In the genomic region with DNA sequence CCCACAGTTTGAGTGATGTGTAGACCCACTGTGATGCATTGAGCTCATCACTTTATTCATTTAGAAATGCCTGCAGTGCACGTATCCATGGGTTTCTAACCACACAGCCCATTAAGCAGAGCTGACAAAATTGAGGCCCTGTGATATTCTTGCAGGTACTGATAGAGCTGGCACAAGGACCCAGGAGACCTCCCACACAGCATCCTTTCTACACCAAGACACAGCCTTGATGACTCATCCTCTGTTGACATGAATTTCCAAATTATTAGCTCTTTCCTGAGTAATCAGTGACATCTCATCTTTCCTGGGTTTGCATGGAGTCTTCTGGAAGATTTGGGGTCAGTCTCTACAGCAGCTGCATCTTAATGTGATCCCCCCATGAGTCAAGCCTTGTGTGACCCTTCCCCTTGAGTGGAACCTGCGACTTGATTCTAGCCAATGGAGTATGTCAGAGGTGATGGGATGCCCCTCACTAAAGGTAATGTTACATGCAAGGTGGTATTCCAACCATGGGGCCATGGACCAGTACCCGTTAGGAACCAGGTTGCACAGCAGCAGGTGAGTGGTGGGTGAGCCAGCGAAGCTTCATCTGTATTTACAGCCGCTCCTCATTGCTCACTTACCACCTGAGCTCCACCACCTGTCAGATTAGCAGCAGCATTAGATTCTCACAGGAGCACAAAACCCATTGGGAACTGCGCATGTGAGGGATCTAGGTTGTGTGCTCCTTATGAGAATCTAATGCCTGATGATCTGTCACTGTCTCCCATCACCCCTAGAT, we compare ENCODE assay signal across 2 cellular contexts.
TF ChIP-seq lines count a peak whose summit lies in the region.

No MANE protein-coding gene starts in this region.

TF ChIP-seq in IMR-90, 13 proteins besides CTCF, POLR2A, EP300 and RAD21:
- no peak for TF ChIP-seq RFX5 (IDR thresholded peaks at IDR 0.05; ENCODE audit: low read depth, low read length)
- TF ChIP-seq FOS (IDR thresholded peaks at IDR 0.05; ENCODE audit: low read depth, low read length) = peak; percentile 97
- no peak for TF ChIP-seq MAZ (IDR thresholded peaks at IDR 0.05; ENCODE audit: borderline replicate concordance, low read depth, low read length)
- peak; percentile 26; the same call in 1 of the 2 replicates for TF ChIP-seq CEBPB (IDR thresholded peaks at IDR 0.05; ENCODE audit: low read depth, low read length)
- TF ChIP-seq BHLHE40 (IDR thresholded peaks at IDR 0.05; ENCODE audit: low read depth, low read length) = peak; percentile 54; the same call in 1 of the 2 replicates
- TF ChIP-seq SMC3 (IDR thresholded peaks at IDR 0.05; ENCODE audit: low read depth, low read length) = no peak
- no peak for TF ChIP-seq RCOR1 (IDR thresholded peaks at IDR 0.05; ENCODE audit: insufficient replicate concordance, low read length)

TF ChIP-seq in HepG2, 621 proteins besides CTCF, POLR2A, EP300 and RAD21 (continues in another document):
- TF ChIP-seq CCAR2 (optimal IDR thresholded peaks at IDR 0.05; ENCODE audit: low read depth, low read length) (no peak), RFX5 (IDR thresholded peaks at IDR 0.05; ENCODE audit: low read depth, low read length) (no peak), CEBPG (CRISPR knock-in tag; IDR thresholded peaks at IDR 0.05) (peak; percentile 49; the same call in 1 of the 2 replicates), HMG20A (CRISPR knock-in tag; IDR thresholded peaks at IDR 0.05; ENCODE audit: borderline replicate concordance) (peak; percentile 37; the same call in 1 of the 2 replicates), MTA1 (CRISPR knock-in tag; IDR thresholded peaks at IDR 0.05; ENCODE audit: borderline replicate concordance) (no peak), NR2F1 (CRISPR knock-in tag; IDR thresholded peaks at IDR 0.05) (0 out of 4 replicates have a peak, but pooled peaks of 1 of the 2 experiments have one; percentile 19), FOXO1 (CRISPR knock-in tag; IDR thresholded peaks at IDR 0.05) (0 out of 2 replicates have a peak, but pooled peaks have one; percentile 31), PPARG (CRISPR knock-in tag; conservative IDR thresholded peaks at IDR 0.05) (0 out of 2 replicates have a peak, but pooled peaks have one; percentile 31), ZNF274 (CRISPR knock-in tag; IDR thresholded peaks at IDR 0.05) (0 out of 2 replicates have a peak, but pooled peaks have one; percentile 22), FOXA3 (CRISPR knock-in tag; IDR thresholded peaks at IDR 0.05) (peak; percentile 83), FOSL1 (CRISPR knock-in tag; IDR thresholded peaks at IDR 0.05; ENCODE audit: borderline replicate concordance) (peak; percentile 77; the same call in 1 of the 2 replicates), ZBTB38 (CRISPR knock-in tag; IDR thresholded peaks at IDR 0.05) (no peak), SAP130 (CRISPR knock-in tag; IDR thresholded peaks at IDR 0.05; ENCODE audit: low read depth) (peak; percentile 37; the same call in 1 of the 2 replicates), DNMT3B (CRISPR knock-in tag; conservative IDR thresholded peaks at IDR 0.05) (peak; percentile 65; the same call in 1 of the 2 replicates), MBD4 (IDR thresholded peaks at IDR 0.05; ENCODE audit: borderline replicate concordance, low read length) (no peak), GATAD2A (CRISPR knock-in tag; IDR thresholded peaks at IDR 0.05) (peak; percentile 82), FOXP1 (IDR thresholded peaks at IDR 0.05) (no peak), FOXP1 (CRISPR knock-in tag; IDR thresholded peaks at IDR 0.05) (0 out of 2 replicates have a peak, but pooled peaks have one; percentile 44), TEAD3 (CRISPR knock-in tag; optimal IDR thresholded peaks at IDR 0.05; ENCODE audit: borderline replicate concordance) (peak; percentile 26), ETV5 (CRISPR knock-in tag; IDR thresholded peaks at IDR 0.05; ENCODE audit: borderline replicate concordance) (peak; percentile 58; the same call in 1 of the 2 replicates), ZNF644 (CRISPR knock-in tag; IDR thresholded peaks at IDR 0.05; ENCODE audit: low read depth) (peak; percentile 56; the same call in 1 of the 2 replicates), KLF16 (CRISPR knock-in tag; IDR thresholded peaks at IDR 0.05) (no peak), JUNB (CRISPR knock-in tag; IDR thresholded peaks at IDR 0.05; ENCODE audit: borderline replicate concordance) (peak; percentile 67; the same call in 1 of the 2 replicates), SNAI1 (CRISPR knock-in tag; IDR thresholded peaks at IDR 0.05; ENCODE audit: borderline replicate concordance) (no peak), ZNF451 (CRISPR knock-in tag; IDR thresholded peaks at IDR 0.05) (no peak), YEATS2 (CRISPR knock-in tag; IDR thresholded peaks at IDR 0.05; ENCODE audit: borderline replicate concordance) (peak; percentile 31; the same call in 1 of the 2 replicates), SOX6 (IDR thresholded peaks at IDR 0.05) (no peak), SOX6 (CRISPR knock-in tag; IDR thresholded peaks at IDR 0.05) (no peak), TCF7 (IDR thresholded peaks at IDR 0.05; ENCODE audit: low read depth) (peak; percentile 26; the same call in 1 of the 2 replicates), JUN (CRISPR knock-in tag; IDR thresholded peaks at IDR 0.05) (0 out of 2 replicates have a peak, but pooled peaks have one; percentile 16), RARA (CRISPR knock-in tag; IDR thresholded peaks at IDR 0.05) (peak; percentile 50), RCOR2 (CRISPR knock-in tag; IDR thresholded peaks at IDR 0.05) (0 out of 2 replicates have a peak, but pooled peaks have one; percentile 19), SALL1 (CRISPR knock-in tag; IDR thresholded peaks at IDR 0.05) (0 out of 2 replicates have a peak, but pooled peaks have one; percentile 30)
- TF ChIP-seq, protein P1, sequence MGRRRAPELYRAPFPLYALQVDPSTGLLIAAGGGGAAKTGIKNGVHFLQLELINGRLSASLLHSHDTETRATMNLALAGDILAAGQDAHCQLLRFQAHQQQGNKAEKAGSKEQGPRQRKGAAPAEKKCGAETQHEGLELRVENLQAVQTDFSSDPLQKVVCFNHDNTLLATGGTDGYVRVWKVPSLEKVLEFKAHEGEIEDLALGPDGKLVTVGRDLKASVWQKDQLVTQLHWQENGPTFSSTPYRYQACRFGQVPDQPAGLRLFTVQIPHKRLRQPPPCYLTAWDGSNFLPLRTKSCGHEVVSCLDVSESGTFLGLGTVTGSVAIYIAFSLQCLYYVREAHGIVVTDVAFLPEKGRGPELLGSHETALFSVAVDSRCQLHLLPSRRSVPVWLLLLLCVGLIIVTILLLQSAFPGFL (CRISPR knock-in tag; IDR thresholded peaks at IDR 0.05) = no peak
- TF ChIP-seq, protein P2, sequence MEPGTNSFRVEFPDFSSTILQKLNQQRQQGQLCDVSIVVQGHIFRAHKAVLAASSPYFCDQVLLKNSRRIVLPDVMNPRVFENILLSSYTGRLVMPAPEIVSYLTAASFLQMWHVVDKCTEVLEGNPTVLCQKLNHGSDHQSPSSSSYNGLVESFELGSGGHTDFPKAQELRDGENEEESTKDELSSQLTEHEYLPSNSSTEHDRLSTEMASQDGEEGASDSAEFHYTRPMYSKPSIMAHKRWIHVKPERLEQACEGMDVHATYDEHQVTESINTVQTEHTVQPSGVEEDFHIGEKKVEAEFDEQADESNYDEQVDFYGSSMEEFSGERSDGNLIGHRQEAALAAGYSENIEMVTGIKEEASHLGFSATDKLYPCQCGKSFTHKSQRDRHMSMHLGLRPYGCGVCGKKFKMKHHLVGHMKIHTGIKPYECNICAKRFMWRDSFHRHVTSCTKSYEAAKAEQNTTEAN (CRISPR knock-in tag; conservative IDR thresholded peaks at IDR 0.05) = no peak
- TF ChIP-seq, protein P3, sequence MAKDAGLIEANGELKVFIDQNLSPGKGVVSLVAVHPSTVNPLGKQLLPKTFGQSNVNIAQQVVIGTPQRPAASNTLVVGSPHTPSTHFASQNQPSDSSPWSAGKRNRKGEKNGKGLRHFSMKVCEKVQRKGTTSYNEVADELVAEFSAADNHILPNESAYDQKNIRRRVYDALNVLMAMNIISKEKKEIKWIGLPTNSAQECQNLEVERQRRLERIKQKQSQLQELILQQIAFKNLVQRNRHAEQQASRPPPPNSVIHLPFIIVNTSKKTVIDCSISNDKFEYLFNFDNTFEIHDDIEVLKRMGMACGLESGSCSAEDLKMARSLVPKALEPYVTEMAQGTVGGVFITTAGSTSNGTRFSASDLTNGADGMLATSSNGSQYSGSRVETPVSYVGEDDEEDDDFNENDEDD (CRISPR knock-in tag; IDR thresholded peaks at IDR 0.05; ENCODE audit: borderline replicate concordance) = no peak
- TF ChIP-seq, protein P4, sequence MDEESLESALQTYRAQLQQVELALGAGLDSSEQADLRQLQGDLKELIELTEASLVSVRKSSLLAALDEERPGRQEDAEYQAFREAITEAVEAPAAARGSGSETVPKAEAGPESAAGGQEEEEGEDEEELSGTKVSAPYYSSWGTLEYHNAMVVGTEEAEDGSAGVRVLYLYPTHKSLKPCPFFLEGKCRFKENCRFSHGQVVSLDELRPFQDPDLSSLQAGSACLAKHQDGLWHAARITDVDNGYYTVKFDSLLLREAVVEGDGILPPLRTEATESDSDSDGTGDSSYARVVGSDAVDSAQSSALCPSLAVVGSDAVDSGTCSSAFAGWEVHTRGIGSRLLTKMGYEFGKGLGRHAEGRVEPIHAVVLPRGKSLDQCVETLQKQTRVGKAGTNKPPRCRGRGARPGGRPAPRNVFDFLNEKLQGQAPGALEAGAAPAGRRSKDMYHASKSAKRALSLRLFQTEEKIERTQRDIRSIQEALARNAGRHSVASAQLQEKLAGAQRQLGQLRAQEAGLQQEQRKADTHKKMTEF (CRISPR knock-in tag; IDR thresholded peaks at IDR 0.05) = peak; percentile 21; the same call in 1 of the 2 replicates
- TF ChIP-seq, protein P5, sequence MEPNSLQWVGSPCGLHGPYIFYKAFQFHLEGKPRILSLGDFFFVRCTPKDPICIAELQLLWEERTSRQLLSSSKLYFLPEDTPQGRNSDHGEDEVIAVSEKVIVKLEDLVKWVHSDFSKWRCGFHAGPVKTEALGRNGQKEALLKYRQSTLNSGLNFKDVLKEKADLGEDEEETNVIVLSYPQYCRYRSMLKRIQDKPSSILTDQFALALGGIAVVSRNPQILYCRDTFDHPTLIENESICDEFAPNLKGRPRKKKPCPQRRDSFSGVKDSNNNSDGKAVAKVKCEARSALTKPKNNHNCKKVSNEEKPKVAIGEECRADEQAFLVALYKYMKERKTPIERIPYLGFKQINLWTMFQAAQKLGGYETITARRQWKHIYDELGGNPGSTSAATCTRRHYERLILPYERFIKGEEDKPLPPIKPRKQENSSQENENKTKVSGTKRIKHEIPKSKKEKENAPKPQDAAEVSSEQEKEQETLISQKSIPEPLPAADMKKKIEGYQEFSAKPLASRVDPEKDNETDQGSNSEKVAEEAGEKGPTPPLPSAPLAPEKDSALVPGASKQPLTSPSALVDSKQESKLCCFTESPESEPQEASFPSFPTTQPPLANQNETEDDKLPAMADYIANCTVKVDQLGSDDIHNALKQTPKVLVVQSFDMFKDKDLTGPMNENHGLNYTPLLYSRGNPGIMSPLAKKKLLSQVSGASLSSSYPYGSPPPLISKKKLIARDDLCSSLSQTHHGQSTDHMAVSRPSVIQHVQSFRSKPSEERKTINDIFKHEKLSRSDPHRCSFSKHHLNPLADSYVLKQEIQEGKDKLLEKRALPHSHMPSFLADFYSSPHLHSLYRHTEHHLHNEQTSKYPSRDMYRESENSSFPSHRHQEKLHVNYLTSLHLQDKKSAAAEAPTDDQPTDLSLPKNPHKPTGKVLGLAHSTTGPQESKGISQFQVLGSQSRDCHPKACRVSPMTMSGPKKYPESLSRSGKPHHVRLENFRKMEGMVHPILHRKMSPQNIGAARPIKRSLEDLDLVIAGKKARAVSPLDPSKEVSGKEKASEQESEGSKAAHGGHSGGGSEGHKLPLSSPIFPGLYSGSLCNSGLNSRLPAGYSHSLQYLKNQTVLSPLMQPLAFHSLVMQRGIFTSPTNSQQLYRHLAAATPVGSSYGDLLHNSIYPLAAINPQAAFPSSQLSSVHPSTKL (CRISPR knock-in tag; IDR thresholded peaks at IDR 0.05) = peak; percentile 74
- TF ChIP-seq, protein P6, sequence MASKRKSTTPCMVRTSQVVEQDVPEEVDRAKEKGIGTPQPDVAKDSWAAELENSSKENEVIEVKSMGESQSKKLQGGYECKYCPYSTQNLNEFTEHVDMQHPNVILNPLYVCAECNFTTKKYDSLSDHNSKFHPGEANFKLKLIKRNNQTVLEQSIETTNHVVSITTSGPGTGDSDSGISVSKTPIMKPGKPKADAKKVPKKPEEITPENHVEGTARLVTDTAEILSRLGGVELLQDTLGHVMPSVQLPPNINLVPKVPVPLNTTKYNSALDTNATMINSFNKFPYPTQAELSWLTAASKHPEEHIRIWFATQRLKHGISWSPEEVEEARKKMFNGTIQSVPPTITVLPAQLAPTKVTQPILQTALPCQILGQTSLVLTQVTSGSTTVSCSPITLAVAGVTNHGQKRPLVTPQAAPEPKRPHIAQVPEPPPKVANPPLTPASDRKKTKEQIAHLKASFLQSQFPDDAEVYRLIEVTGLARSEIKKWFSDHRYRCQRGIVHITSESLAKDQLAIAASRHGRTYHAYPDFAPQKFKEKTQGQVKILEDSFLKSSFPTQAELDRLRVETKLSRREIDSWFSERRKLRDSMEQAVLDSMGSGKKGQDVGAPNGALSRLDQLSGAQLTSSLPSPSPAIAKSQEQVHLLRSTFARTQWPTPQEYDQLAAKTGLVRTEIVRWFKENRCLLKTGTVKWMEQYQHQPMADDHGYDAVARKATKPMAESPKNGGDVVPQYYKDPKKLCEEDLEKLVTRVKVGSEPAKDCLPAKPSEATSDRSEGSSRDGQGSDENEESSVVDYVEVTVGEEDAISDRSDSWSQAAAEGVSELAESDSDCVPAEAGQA (IDR thresholded peaks at IDR 0.05; ENCODE audit: low read depth) = no peak
- TF ChIP-seq, protein P6 (CRISPR knock-in tag; IDR thresholded peaks at IDR 0.05; ENCODE audit: borderline replicate concordance) = no peak
- TF ChIP-seq, protein P7, sequence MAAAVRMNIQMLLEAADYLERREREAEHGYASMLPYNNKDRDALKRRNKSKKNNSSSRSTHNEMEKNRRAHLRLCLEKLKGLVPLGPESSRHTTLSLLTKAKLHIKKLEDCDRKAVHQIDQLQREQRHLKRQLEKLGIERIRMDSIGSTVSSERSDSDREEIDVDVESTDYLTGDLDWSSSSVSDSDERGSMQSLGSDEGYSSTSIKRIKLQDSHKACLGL (CRISPR knock-in tag; IDR thresholded peaks at IDR 0.05) = no peak
